2 cellular contexts compared by ENCODE assay signal in genomic region chr7:105298004-105298403, GRCh38.
TF ChIP-seq lines count a peak whose summit lies in the region.

No MANE protein-coding gene starts in this region.

TF ChIP-seq in WTC11, 78 proteins besides CTCF, POLR2A, EP300 and RAD21 (continued from another document):
- TF ChIP-seq, protein P1, sequence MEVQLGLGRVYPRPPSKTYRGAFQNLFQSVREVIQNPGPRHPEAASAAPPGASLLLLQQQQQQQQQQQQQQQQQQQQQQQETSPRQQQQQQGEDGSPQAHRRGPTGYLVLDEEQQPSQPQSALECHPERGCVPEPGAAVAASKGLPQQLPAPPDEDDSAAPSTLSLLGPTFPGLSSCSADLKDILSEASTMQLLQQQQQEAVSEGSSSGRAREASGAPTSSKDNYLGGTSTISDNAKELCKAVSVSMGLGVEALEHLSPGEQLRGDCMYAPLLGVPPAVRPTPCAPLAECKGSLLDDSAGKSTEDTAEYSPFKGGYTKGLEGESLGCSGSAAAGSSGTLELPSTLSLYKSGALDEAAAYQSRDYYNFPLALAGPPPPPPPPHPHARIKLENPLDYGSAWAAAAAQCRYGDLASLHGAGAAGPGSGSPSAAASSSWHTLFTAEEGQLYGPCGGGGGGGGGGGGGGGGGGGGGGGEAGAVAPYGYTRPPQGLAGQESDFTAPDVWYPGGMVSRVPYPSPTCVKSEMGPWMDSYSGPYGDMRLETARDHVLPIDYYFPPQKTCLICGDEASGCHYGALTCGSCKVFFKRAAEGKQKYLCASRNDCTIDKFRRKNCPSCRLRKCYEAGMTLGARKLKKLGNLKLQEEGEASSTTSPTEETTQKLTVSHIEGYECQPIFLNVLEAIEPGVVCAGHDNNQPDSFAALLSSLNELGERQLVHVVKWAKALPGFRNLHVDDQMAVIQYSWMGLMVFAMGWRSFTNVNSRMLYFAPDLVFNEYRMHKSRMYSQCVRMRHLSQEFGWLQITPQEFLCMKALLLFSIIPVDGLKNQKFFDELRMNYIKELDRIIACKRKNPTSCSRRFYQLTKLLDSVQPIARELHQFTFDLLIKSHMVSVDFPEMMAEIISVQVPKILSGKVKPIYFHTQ (CRISPR knock-in tag; IDR thresholded peaks at IDR 0.05), result no peak
- TF ChIP-seq IRF1 (CRISPR knock-in tag; IDR thresholded peaks at IDR 0.05), result no peak
- TF ChIP-seq FOXJ3 (CRISPR knock-in tag; IDR thresholded peaks at IDR 0.05; ENCODE audit: borderline replicate concordance), result no peak
- no peak for TF ChIP-seq JUN (CRISPR knock-in tag; IDR thresholded peaks at IDR 0.05)
- no peak for TF ChIP-seq KAT7 (CRISPR knock-in tag; IDR thresholded peaks at IDR 0.05; ENCODE audit: borderline replicate concordance)
- no peak for TF ChIP-seq CBFB (CRISPR knock-in tag; IDR thresholded peaks at IDR 0.05; ENCODE audit: low read depth)
- no peak for TF ChIP-seq ZNF121 (CRISPR knock-in tag; IDR thresholded peaks at IDR 0.05)
- TF ChIP-seq, protein P2, sequence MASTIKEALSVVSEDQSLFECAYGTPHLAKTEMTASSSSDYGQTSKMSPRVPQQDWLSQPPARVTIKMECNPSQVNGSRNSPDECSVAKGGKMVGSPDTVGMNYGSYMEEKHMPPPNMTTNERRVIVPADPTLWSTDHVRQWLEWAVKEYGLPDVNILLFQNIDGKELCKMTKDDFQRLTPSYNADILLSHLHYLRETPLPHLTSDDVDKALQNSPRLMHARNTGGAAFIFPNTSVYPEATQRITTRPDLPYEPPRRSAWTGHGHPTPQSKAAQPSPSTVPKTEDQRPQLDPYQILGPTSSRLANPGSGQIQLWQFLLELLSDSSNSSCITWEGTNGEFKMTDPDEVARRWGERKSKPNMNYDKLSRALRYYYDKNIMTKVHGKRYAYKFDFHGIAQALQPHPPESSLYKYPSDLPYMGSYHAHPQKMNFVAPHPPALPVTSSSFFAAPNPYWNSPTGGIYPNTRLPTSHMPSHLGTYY (CRISPR knock-in tag; IDR thresholded peaks at IDR 0.05), result no peak
- TF ChIP-seq NFYB (CRISPR knock-in tag; conservative IDR thresholded peaks at IDR 0.05; ENCODE audit: low read depth), result no peak
- TF ChIP-seq PRDM15 (CRISPR knock-in tag; IDR thresholded peaks at IDR 0.05), result no peak
- no peak for TF ChIP-seq FOXK1 (CRISPR knock-in tag; IDR thresholded peaks at IDR 0.05)
- no peak for TF ChIP-seq FOXP1 (CRISPR knock-in tag; IDR thresholded peaks at IDR 0.05; ENCODE audit: borderline replicate concordance)
- no peak for TF ChIP-seq ZNF138 (CRISPR knock-in tag; conservative IDR thresholded peaks at IDR 0.05)
- TF ChIP-seq MYBL2 (CRISPR knock-in tag; IDR thresholded peaks at IDR 0.05), result no peak
- no peak for TF ChIP-seq ZNF263 (CRISPR knock-in tag; IDR thresholded peaks at IDR 0.05; ENCODE audit: low read depth)

TF ChIP-seq in GM23338, 12 proteins besides CTCF, POLR2A, EP300 and RAD21 (continued from another document):
- TF ChIP-seq EZH2phosphoT487 (IDR thresholded peaks at IDR 0.05; ENCODE audit: unreplicated experiment) (no peak), STAT1 (IDR thresholded peaks at IDR 0.05; ENCODE audit: unreplicated experiment) (no peak), ZNF331 (CRISPR knock-in tag; IDR thresholded peaks at IDR 0.05; ENCODE audit: low read depth) (no peak), JUNB (IDR thresholded peaks at IDR 0.05; ENCODE audit: unreplicated experiment) (no peak)
- TF ChIP-seq, protein P3, sequence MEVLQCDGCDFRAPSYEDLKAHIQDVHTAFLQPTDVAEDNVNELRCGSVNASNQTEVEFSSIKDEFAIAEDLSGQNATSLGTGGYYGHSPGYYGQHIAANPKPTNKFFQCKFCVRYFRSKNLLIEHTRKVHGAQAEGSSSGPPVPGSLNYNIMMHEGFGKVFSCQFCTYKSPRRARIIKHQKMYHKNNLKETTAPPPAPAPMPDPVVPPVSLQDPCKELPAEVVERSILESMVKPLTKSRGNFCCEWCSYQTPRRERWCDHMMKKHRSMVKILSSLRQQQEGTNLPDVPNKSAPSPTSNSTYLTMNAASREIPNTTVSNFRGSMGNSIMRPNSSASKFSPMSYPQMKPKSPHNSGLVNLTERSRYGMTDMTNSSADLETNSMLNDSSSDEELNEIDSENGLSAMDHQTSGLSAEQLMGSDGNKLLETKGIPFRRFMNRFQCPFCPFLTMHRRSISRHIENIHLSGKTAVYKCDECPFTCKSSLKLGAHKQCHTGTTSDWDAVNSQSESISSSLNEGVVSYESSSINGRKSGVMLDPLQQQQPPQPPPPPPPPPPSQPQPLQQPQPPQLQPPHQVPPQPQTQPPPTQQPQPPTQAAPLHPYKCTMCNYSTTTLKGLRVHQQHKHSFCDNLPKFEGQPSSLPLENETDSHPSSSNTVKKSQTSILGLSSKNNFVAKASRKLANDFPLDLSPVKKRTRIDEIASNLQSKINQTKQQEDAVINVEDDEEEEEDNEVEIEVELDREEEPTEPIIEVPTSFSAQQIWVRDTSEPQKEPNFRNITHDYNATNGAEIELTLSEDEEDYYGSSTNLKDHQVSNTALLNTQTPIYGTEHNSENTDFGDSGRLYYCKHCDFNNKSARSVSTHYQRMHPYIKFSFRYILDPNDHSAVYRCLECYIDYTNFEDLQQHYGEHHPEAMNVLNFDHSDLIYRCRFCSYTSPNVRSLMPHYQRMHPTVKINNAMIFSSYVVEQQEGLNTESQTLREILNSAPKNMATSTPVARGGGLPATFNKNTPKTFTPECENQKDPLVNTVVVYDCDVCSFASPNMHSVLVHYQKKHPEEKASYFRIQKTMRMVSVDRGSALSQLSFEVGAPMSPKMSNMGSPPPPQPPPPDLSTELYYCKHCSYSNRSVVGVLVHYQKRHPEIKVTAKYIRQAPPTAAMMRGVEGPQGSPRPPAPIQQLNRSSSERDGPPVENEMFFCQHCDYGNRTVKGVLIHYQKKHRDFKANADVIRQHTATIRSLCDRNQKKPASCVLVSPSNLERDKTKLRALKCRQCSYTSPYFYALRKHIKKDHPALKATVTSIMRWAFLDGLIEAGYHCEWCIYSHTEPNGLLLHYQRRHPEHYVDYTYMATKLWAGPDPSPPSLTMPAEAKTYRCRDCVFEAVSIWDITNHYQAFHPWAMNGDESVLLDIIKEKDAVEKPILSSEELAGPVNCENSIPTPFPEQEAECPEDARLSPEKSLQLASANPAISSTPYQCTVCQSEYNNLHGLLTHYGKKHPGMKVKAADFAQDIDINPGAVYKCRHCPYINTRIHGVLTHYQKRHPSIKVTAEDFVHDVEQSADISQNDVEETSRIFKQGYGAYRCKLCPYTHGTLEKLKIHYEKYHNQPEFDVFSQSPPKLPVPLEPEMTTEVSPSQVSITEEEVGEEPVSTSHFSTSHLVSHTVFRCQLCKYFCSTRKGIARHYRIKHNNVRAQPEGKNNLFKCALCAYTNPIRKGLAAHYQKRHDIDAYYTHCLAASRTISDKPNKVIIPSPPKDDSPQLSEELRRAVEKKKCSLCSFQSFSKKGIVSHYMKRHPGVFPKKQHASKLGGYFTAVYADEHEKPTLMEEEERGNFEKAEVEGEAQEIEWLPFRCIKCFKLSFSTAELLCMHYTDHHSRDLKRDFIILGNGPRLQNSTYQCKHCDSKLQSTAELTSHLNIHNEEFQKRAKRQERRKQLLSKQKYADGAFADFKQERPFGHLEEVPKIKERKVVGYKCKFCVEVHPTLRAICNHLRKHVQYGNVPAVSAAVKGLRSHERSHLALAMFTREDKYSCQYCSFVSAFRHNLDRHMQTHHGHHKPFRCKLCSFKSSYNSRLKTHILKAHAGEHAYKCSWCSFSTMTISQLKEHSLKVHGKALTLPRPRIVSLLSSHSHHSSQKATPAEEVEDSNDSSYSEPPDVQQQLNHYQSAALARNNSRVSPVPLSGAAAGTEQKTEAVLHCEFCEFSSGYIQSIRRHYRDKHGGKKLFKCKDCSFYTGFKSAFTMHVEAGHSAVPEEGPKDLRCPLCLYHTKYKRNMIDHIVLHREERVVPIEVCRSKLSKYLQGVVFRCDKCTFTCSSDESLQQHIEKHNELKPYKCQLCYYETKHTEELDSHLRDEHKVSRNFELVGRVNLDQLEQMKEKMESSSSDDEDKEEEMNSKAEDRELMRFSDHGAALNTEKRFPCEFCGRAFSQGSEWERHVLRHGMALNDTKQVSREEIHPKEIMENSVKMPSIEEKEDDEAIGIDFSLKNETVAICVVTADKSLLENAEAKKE (CRISPR knock-in tag; IDR thresholded peaks at IDR 0.05), result no peak
